Comparison of ENCODE assay signal across 8 cellular contexts in the genomic region with DNA sequence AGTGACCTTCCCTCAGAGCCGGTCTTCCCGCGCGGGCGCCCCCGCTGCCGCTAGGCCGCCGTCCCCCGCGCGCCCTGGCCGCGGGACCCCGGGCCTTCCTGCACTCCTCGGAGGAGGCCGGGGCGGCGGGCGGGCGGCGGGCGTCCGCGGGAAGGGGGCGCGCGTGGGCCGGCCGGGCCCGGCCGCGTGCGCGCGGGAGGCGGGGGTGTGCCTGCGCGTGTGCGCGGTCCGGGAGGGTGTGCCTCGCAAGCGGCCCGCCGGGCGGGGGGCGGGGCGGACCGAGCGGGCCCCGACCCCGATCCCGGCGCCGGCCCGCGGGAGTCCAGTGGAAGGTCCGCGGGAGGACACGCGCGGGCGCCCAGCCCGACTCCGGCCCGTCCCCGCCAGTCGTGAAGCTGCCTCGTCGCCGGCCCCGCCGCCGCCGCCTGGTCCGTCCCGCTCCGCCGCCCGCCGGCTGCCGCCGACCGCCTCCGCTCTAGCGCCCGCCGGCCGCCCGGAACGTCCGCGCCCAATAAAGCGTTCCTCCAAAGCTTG. TPM values are rescaled to one million over a fixed set of nuclear protein-coding genes. Genes with fewer than 3 reads are reported as not detected.
A peak's percentile ranks its signal among the peaks of the same experiment; 100 is the strongest.
DNase-seq lines count a peak whose midpoint lies in the region; ATAC-seq and TF ChIP-seq lines count a peak whose summit lies in the region.

No MANE protein-coding gene starts in this region.

- CTCF ChIA-PET in OCI-LY7 (lab: Charles Lee; ENCODE audit: unreplicated experiment), result interaction anchor here (0.7 to 0.8 kb wide), 2 partner anchors 17 to 55 kb away, joined by 3 read pairs; no protein-coding TSS in a partner anchor

- H3K36me3 ChIP-seq in OCI-LY7 (ENCODE audit: insufficient read depth, low read length), result peaks cover 45% of the 10 kb centered on the region
- H3K36me3 ChIP-seq in right atrium auricular region, result no peaks in the 10 kb centered on the region
- H3K36me3 ChIP-seq in rectal smooth muscle tissue (ENCODE audit: control insufficient read depth, insufficient read depth, low read length), result no peaks in the 10 kb centered on the region

- H3K27ac Mint-ChIP-seq in activated naive CD8-positive, alpha-beta T cell treated with anti-CD3 and anti-CD28 coated beads, Interleukin-2, amount 10 ng/mL, durations not matched to agents 7 days and 5 days, result peak overlapping the region; percentile 78

- peaks cover 43% of the 10 kb centered on the region for H3K4me1 ChIP-seq in OCI-LY7 (ENCODE audit: insufficient read depth, low read length, poor library complexity, severe bottlenecking)
- H3K4me1 ChIP-seq in right atrium auricular region, result peaks cover 0 to 45% of the 10 kb centered on the region in 2 donors
- H3K4me1 ChIP-seq in rectal smooth muscle tissue (ENCODE audit: control insufficient read depth, insufficient read depth, low read length), result peaks cover 18% of the 10 kb centered on the region

- no peaks in the 10 kb centered on the region for H3K9me2 ChIP-seq in OCI-LY7 (ENCODE audit: insufficient read depth, low read length)

- H3K79me2 ChIP-seq in OCI-LY7 (ENCODE audit: insufficient read depth, low read depth, low read length), result peaks cover 47% of the 10 kb centered on the region

- H3K27ac ChIP-seq in OCI-LY7 (ENCODE audit: low read depth, low read length, poor library complexity, severe bottlenecking), result peak overlapping the region; percentile 43
- H3K27ac ChIP-seq in right atrium auricular region, result peak overlapping the region; percentile 81 to 89
- H3K27ac ChIP-seq in rectal smooth muscle tissue (ENCODE audit: low read depth, low read length), result peak overlapping the region; percentile 86

- POLR2A ChIA-PET in OCI-LY7 (lab: Charles Lee), result interaction anchor here (0.6 to 1.3 kb wide), 3 partner anchors 17 to 1131 kb away, joined by 3 to 5 read pairs (median 5); no protein-coding TSS in a partner anchor
- POLR2A ChIA-PET in activated naive CD8-positive, alpha-beta T cell treated with anti-CD3 and anti-CD28 coated beads, Interleukin-2, amount 10 ng/mL, durations not matched to agents 7 days and 5 days (lab: Charles Lee), result interaction anchor here (0.6 to 4.1 kb wide), 20 partner anchors 10 to 1534 kb away, joined by 3 to 52 read pairs (median 5); no protein-coding TSS in a partner anchor

- TF ChIP-seq CTCF in OCI-LY7 (conservative IDR thresholded peaks at IDR 0.05; ENCODE audit: low read length) (no peak), right atrium auricular region (IDR thresholded peaks at IDR 0.05) (no peak)

- H3K9me3 Mint-ChIP-seq in activated naive CD8-positive, alpha-beta T cell treated with anti-CD3 and anti-CD28 coated beads, Interleukin-2, amount 10 ng/mL, durations not matched to agents 7 days and 5 days, result no peaks in the 10 kb centered on the region

- peak overlapping the region; percentile 90 for H3K4me3 Mint-ChIP-seq in activated naive CD8-positive, alpha-beta T cell treated with anti-CD3 and anti-CD28 coated beads, Interleukin-2, amount 10 ng/mL, durations not matched to agents 7 days and 5 days

- no TSS peak for BruUV-seq in OCI-LY7 (replicated peaks; lab: Mats Ljungman, UMichigan)

- H3K9ac ChIP-seq in rectal smooth muscle tissue (ENCODE audit: low read length), result peak overlapping the region; percentile 73

- H3K9me3 ChIP-seq in OCI-LY7 (ENCODE audit: low read length) (no peaks in the 10 kb centered on the region), right atrium auricular region (no peaks in the 10 kb centered on the region)

- H3K27me3 ChIP-seq in right atrium auricular region, result no peaks in the 10 kb centered on the region
- H3K27me3 ChIP-seq in rectal smooth muscle tissue (ENCODE audit: control insufficient read depth, insufficient read depth, low read length), result no peaks in the 10 kb centered on the region

- peaks cover 7% of the 10 kb centered on the region for H3K27me3 Mint-ChIP-seq in activated naive CD8-positive, alpha-beta T cell treated with anti-CD3 and anti-CD28 coated beads, Interleukin-2, amount 10 ng/mL, durations not matched to agents 7 days and 5 days

- intact Hi-C loops in OCI-LY7 (cut with micrococcal nuclease; ENCODE audit: unreplicated experiment), result loop anchor here (2.0 to 5.0 kb wide), 3 partner anchors 53 to 432 kb away; partner anchors contain the start of genes CRYZL1 and ITSN1

- peak; percentile 47 for DNase-seq in NCI-H82 (lab: John Stamatoyannopoulos, UW)
- no peak for DNase-seq in NCI-H82 treated with DMSO at 0.1 percent for 48 hours (lab: John Stamatoyannopoulos, UW; ENCODE audit: unreplicated experiment)
- DNase-seq in OCI-LY7 (ENCODE audit: low spot score), result peak; percentile 64
- peak; percentile 78 for DNase-seq in activated naive CD8-positive, alpha-beta T cell treated with anti-CD3 and anti-CD28 coated beads, Interleukin-2, amount 10 ng/mL, durations not matched to agents 7 days and 5 days
- no peak for DNase-seq in right atrium auricular region (ENCODE audit: low spot score)
- no peak for DNase-seq in superior temporal gyrus (ENCODE audit: extremely low spot score)

- peaks cover 45% of the 10 kb centered on the region for H3K4me1 Mint-ChIP-seq in activated naive CD8-positive, alpha-beta T cell treated with anti-CD3 and anti-CD28 coated beads, Interleukin-2, amount 10 ng/mL, durations not matched to agents 7 days and 5 days

- H3K4me3 ChIP-seq in OCI-LY7 (ENCODE audit: low read depth, low read length, poor library complexity, severe bottlenecking) (peak overlapping the region; percentile 90), right atrium auricular region (peak overlapping the region; percentile 75 to 83), rectal smooth muscle tissue (ENCODE audit: low read length) (peak overlapping the region; percentile 95)

- peak overlapping the region; percentile 99 for H3K4me2 ChIP-seq in OCI-LY7 (ENCODE audit: low read length)

- peaks cover 35% of the 10 kb centered on the region for H4K20me1 ChIP-seq in OCI-LY7 (ENCODE audit: insufficient read depth, low read length)

- peak; percentile 50 for ATAC-seq in HG02763 (IDR thresholded peaks at IDR 0.05; ENCODE audit: unreplicated experiment)
- peak; percentile 58 for ATAC-seq in activated naive CD8-positive, alpha-beta T cell treated with anti-CD3 and anti-CD28 coated beads, Interleukin-2, amount 10 ng/mL, durations not matched to agents 7 days and 5 days (ENCODE audit: low read depth)

- H2AFZ ChIP-seq in OCI-LY7 (ENCODE audit: low read length), result no peak overlapping the region

- H3K36me3 Mint-ChIP-seq in activated naive CD8-positive, alpha-beta T cell treated with anti-CD3 and anti-CD28 coated beads, Interleukin-2, amount 10 ng/mL, durations not matched to agents 7 days and 5 days, result peaks cover 13% of the 10 kb centered on the region

RNA-seq across cellular contexts. Expression of gene MRPS6, which starts 0.4 kb away (rescaled TPM):
- total RNA-seq in OCI-LY7 (2014; rRNA removed; shearing (Covaris generic)), result 15.2 and 20.9 TPM in 2 replicates
- total RNA-seq in OCI-LY7 (2022) (56.1 and 64.7 TPM in 2 replicates), right atrium auricular region (10 to 100 TPM; 18.8 to 30.4 TPM)
- total RNA-seq in activated naive CD8-positive, alpha-beta T cell treated with anti-CD3 and anti-CD28 coated beads, Interleukin-2, amount 10 ng/mL, durations not matched to agents 7 days and 5 days, result 10 to 100 TPM; 75.7 to 77.2 TPM

RNA-seq across cellular contexts. Expression of gene SLC5A3, which starts 0.4 kb away (rescaled TPM):
- total RNA-seq in OCI-LY7 (2014; rRNA removed; shearing (Covaris generic)), result 26.3 and 31.5 TPM in 2 replicates
- total RNA-seq in OCI-LY7 (2022) (22.2 and 26.6 TPM in 2 replicates), right atrium auricular region (1 to 10 TPM; 4.4 to 4.6 TPM)
- 10 to 100 TPM; 22.3 to 23.7 TPM for total RNA-seq in activated naive CD8-positive, alpha-beta T cell treated with anti-CD3 and anti-CD28 coated beads, Interleukin-2, amount 10 ng/mL, durations not matched to agents 7 days and 5 days

Comparison
In these comparisons a context has a peak if more than half of its experiments do, and no peak if none do; other contexts are left out.
1. DNase-seq: peak in NCI-H82 (single experiment), OCI-LY7 (single experiment) and activated naive CD8-positive, alpha-beta T cell treated with anti-CD3 and anti-CD28 coated beads, Interleukin-2, amount 10 ng/mL, durations not matched to agents 7 days and 5 days (single experiment); none in NCI-H82 treated with DMSO at 0.1 percent for 48 hours (single experiment), right atrium auricular region (single experiment) and superior temporal gyrus (single experiment).
2. RNA of gene SLC5A3, which starts 0.4 kb away (total RNA-seq): 22.2 to 31.5 TPM in OCI-LY7 and 22.3 to 23.7 TPM in activated naive CD8-positive, alpha-beta T cell treated with anti-CD3 and anti-CD28 coated beads, Interleukin-2, amount 10 ng/mL, durations not matched to agents 7 days and 5 days; 4.4 to 4.6 TPM in right atrium auricular region; every median in the first group is over 4 times any median in the second.
3. Peak in every context shown above with its lines, with median percentiles within 50 percentile points of each other: H3K27ac ChIP-seq and H3K4me3 ChIP-seq.